8 cellular contexts compared by ENCODE assay signal in the genomic region with DNA sequence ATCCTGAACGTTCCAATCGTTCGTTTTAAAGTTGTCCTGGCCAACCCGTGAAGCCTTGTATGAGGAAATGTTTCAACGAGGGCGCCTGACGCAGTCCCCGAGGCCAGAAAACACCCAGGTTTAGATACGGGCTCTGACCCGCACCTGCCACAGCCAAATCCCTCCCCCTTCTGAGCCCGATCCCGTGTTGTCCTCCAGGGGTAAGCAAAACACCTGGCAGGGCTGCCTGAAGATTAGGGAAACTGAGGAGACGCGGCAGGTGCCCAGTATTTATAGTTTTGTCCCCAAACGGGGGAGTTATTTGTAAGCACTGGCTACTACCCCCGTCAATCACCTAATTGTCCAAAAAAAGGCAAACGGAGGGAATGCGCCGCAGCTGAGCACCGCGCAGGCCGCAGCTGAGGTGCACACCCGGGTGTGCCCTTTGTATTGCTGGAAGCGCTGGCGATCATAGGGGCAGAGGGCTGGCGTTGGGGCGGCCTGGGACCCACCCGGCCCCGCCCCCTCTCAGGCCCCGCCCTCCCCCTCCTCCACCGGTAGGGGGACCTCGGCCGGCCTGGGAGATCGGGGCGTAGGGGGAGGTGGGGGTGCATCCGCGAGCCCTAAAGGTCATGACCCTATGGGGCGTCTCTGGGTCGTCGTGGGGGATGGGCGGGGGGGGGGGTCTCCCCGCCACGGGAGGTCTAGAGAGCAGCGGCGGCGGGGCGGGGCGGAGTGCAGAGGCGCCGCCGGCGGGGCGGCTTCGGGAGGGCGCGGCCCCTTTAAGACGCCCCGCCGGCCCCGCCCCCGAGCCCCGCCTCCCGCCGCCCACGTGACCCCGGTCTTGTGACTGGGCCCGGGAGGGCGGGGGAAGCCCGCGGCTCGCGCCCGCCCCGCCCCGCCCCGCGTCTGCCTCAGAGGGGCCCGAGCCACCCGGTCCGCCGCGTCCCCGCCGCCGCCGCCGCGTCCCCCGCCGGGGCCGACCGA. TPM values are rescaled to one million over a fixed set of nuclear protein-coding genes. Genes with fewer than 3 reads are reported as not detected.
A peak's percentile ranks its signal among the peaks of the same experiment; 100 is the strongest.
DNase-seq lines count a peak whose midpoint lies in the region; ATAC-seq and TF ChIP-seq lines count a peak whose summit lies in the region.

A gene with protein sequence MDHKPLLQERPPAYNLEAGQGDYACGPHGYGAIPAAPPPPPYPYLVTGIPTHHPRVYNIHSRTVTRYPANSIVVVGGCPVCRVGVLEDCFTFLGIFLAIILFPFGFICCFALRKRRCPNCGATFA (plus strand): TSS at position 896 of the 966 bp plus-strand sequence. CDS start 110 bp downstream, outside the sequence.

- peak in 1 of 2 donors; percentile 90 for TF ChIP-seq EP300 in tibial nerve (IDR thresholded peaks at IDR 0.05)

- H3K9me3 Mint-ChIP-seq in activated naive CD8-positive, alpha-beta T cell treated with anti-CD3 and anti-CD28 coated beads, Interleukin-2, amount 10 ng/mL, durations not matched to agents 7 days and 5 days, result no peaks in the 10 kb centered on the region

- peak; percentile 80 for ATAC-seq in activated naive CD8-positive, alpha-beta T cell treated with anti-CD3 and anti-CD28 coated beads, Interleukin-2, amount 10 ng/mL, durations not matched to agents 7 days and 5 days (ENCODE audit: low read depth)
- ATAC-seq in Right ventricle myocardium superior (ENCODE audit: poor library complexity), result peak; percentile 82

- intact Hi-C loops in Right ventricle myocardium superior (cut with DNase I), result no loop called here

- TF ChIP-seq POLR2A in tibial nerve (IDR thresholded peaks at IDR 0.05), result peak; percentile 69 to 74

- peak within 1 kb of the TSS; percentile 88 for H3K4me3 Mint-ChIP-seq in activated naive CD8-positive, alpha-beta T cell treated with anti-CD3 and anti-CD28 coated beads, Interleukin-2, amount 10 ng/mL, durations not matched to agents 7 days and 5 days

- DNase-seq in GM06990 (ENCODE audit: extremely low read depth, insufficient read length) (peak; percentile 91), HEK293T (ENCODE audit: extremely low spot score) (peak; percentile 96), NCI-H1092 (lab: John Stamatoyannopoulos, UW) (peak; percentile 88), Right ventricle myocardium superior (peak; percentile 95), trophoblast cell (peak; percentile 97 to 98), tibial nerve (ENCODE audit: low spot score in 2 of 2) (peak; percentile 89 to 94)
- DNase-seq in activated naive CD8-positive, alpha-beta T cell treated with anti-CD3 and anti-CD28 coated beads, Interleukin-2, amount 10 ng/mL, durations not matched to agents 7 days and 5 days, result peak; percentile 90

- H3K9me2 ChIP-seq in SU-DHL-6 (replicated peaks; ENCODE audit: insufficient read depth, low read length), result no peaks in the 10 kb centered on the region

- POLR2A ChIA-PET in HEK293T (lab: Yijun Ruan, JAX), result interaction anchor here (1.4 kb wide), 1 partner anchor 120 kb away, joined by 3 read pairs; a partner anchor contains a TSS
- POLR2A ChIA-PET in activated naive CD8-positive, alpha-beta T cell treated with anti-CD3 and anti-CD28 coated beads, Interleukin-2, amount 10 ng/mL, durations not matched to agents 7 days and 5 days (lab: Charles Lee), result interaction anchor here (0.9 to 1.1 kb wide), 4 partner anchors 21 to 149 kb away, joined by 3 to 6 read pairs (median 3); no protein-coding TSS in a partner anchor

- peak within 1 kb of the TSS; percentile 76 for H3K27ac Mint-ChIP-seq in activated naive CD8-positive, alpha-beta T cell treated with anti-CD3 and anti-CD28 coated beads, Interleukin-2, amount 10 ng/mL, durations not matched to agents 7 days and 5 days

- H3K18ac ChIP-seq in trophoblast cell (ENCODE audit: low read length), result peak within 1 kb of the TSS; percentile 87

- H3F3A ChIP-seq in SU-DHL-6 (ENCODE audit: insufficient read depth), result no peaks in the 10 kb centered on the region

- H3K9me3 ChIP-seq in SU-DHL-6 (ENCODE audit: insufficient read depth, low read length) (no peaks in the 10 kb centered on the region), trophoblast cell (ENCODE audit: insufficient read depth, low read depth, low read length) (no peaks in the 10 kb centered on the region), tibial nerve (no peaks in the 10 kb centered on the region)

- peak within 1 kb of the TSS; percentile 77 for H4K8ac ChIP-seq in trophoblast cell (ENCODE audit: low read depth, low read length)

- H3K79me2 ChIP-seq in SU-DHL-6 (ENCODE audit: insufficient read depth, low read length), result no peaks in the 10 kb centered on the region
- H3K79me2 ChIP-seq in trophoblast cell (ENCODE audit: control insufficient read depth, insufficient read depth, low read length, poor library complexity), result peaks cover 41% of the 10 kb centered on the region

- H3K4me2 ChIP-seq in SU-DHL-6 (ENCODE audit: low read depth, low read length, poor library complexity, severe bottlenecking) (peak within 1 kb of the TSS; percentile 85), trophoblast cell (ENCODE audit: low read length) (peak within 1 kb of the TSS; percentile 95)

- H3K36me3 ChIP-seq in GM06990 (ENCODE audit: control insufficient read depth, insufficient read depth, low read length) (peaks cover 1% of the 10 kb centered on the region), SU-DHL-6 (ENCODE audit: low read length) (no peaks in the 10 kb centered on the region), trophoblast cell (ENCODE audit: control insufficient read depth in 1 of 2, insufficient read depth in 2 of 2, low read length in 2 of 2) (peaks cover 14 to 15% of the 10 kb centered on the region in 2 experiments), tibial nerve (peaks cover 0 to 7% (median 0%) of the 10 kb centered on the region in 3 donors)

- H4K20me1 ChIP-seq in SU-DHL-6 (ENCODE audit: low read depth, low read length), result no peaks in the 10 kb centered on the region

- H3K23ac ChIP-seq in trophoblast cell (ENCODE audit: low read length), result no peak within 1 kb of the TSS

- CTCF ChIA-PET in HEK293T (lab: Yijun Ruan, JAX), result no interaction called here

- H3K27me3 Mint-ChIP-seq in activated naive CD8-positive, alpha-beta T cell treated with anti-CD3 and anti-CD28 coated beads, Interleukin-2, amount 10 ng/mL, durations not matched to agents 7 days and 5 days, result no peaks in the 10 kb centered on the region

- H4K91ac ChIP-seq in trophoblast cell (ENCODE audit: low read depth, low read length), result peak within 1 kb of the TSS; percentile 59

- H3K4me1 Mint-ChIP-seq in activated naive CD8-positive, alpha-beta T cell treated with anti-CD3 and anti-CD28 coated beads, Interleukin-2, amount 10 ng/mL, durations not matched to agents 7 days and 5 days, result peaks cover 13% of the 10 kb centered on the region

- peak within 1 kb of the TSS; percentile 97 for H2AK5ac ChIP-seq in trophoblast cell (ENCODE audit: low read length)

- H3K79me1 ChIP-seq in trophoblast cell (ENCODE audit: low read length), result peaks cover 38% of the 10 kb centered on the region

- peak within 1 kb of the TSS; percentile 93 for H3K14ac ChIP-seq in trophoblast cell (ENCODE audit: low read length)

- peak within 1 kb of the TSS; percentile 38 for H4K12ac ChIP-seq in trophoblast cell (ENCODE audit: low read depth, low read length)

- H2AFZ ChIP-seq in SU-DHL-6 (ENCODE audit: low read depth, low read length, severe bottlenecking) (peak within 1 kb of the TSS; percentile 88), trophoblast cell (ENCODE audit: insufficient read depth, low read length, poor library complexity) (peak within 1 kb of the TSS; percentile 75)

- H2BK5ac ChIP-seq in trophoblast cell (ENCODE audit: low read depth, low read length, poor library complexity), result peak within 1 kb of the TSS; percentile 89

- WGBS in trophoblast cell (ENCODE audit: extremely low coverage, insufficient coverage, insufficient read length), result no CpG with 5 or more reads among the region's 92 CpGs
- WGBS in tibial nerve, 2 donors, result 0% methylated on average over 23 to 37 of the region's 92 CpGs

- H3K27me3 ChIP-seq in GM06990 (replicated peaks; ENCODE audit: control insufficient read depth, insufficient read depth, low read length) (no peaks in the 10 kb centered on the region), SU-DHL-6 (ENCODE audit: low read length) (no peaks in the 10 kb centered on the region), trophoblast cell (ENCODE audit: insufficient read depth, low read length) (no peaks in the 10 kb centered on the region), tibial nerve (no peaks in the 10 kb centered on the region)

- H3K4me1 ChIP-seq in trophoblast cell (ENCODE audit: control insufficient read depth in 1 of 2, insufficient read depth in 2 of 2, low read length in 2 of 2) (peaks cover 32 to 40% of the 10 kb centered on the region in 2 experiments), tibial nerve (peaks cover 0 to 45% (median 35%) of the 10 kb centered on the region in 4 donors)

- H3K4me3 ChIP-seq in GM06990 (replicated peaks; ENCODE audit: low read depth, low read length) (peak within 1 kb of the TSS; percentile 74), SU-DHL-6 (ENCODE audit: insufficient read depth, low read length, poor library complexity, severe bottlenecking) (peak within 1 kb of the TSS; percentile 72), trophoblast cell (ENCODE audit: low read depth, low read length) (peak within 1 kb of the TSS; percentile 79), tibial nerve (peak within 1 kb of the TSS; percentile 77 to 100 (median 96))

- H3K9ac ChIP-seq in SU-DHL-6 (ENCODE audit: low read length), result peak within 1 kb of the TSS; percentile 70
- H3K9ac ChIP-seq in trophoblast cell (ENCODE audit: low read length), result peak within 1 kb of the TSS; percentile 77

- H3K36me3 Mint-ChIP-seq in activated naive CD8-positive, alpha-beta T cell treated with anti-CD3 and anti-CD28 coated beads, Interleukin-2, amount 10 ng/mL, durations not matched to agents 7 days and 5 days, result no peaks in the 10 kb centered on the region

- H3K27ac ChIP-seq in SU-DHL-6 (ENCODE audit: low read depth, low read length) (no peak within 1 kb of the TSS), trophoblast cell (ENCODE audit: low read depth, low read length) (peak within 1 kb of the TSS; percentile 69), tibial nerve (peak within 1 kb of the TSS; percentile 96 to 99 (median 99))

- H2BK12ac ChIP-seq in trophoblast cell (ENCODE audit: low read length), result no peak within 1 kb of the TSS

- peak within 1 kb of the TSS; percentile 80 for H2BK120ac ChIP-seq in trophoblast cell (ENCODE audit: insufficient read depth, low read length, poor library complexity)

- peak; percentile 28 for TF ChIP-seq CTCF in GM06990 (IDR thresholded peaks at IDR 0.05; ENCODE audit: insufficient read depth, low read length, poor library complexity, severe bottlenecking)
- TF ChIP-seq CTCF in SU-DHL-6 (IDR thresholded peaks at IDR 0.05; ENCODE audit: insufficient read depth, low read length, poor library complexity, severe bottlenecking), result no peak
- TF ChIP-seq CTCF in tibial nerve (IDR thresholded peaks at IDR 0.05), result no peak

- H3K4ac ChIP-seq in trophoblast cell (ENCODE audit: low read depth, low read length), result peak within 1 kb of the TSS; percentile 88

TF ChIP-seq in HEK293T, 16 proteins besides CTCF, POLR2A, EP300 and RAD21 (continues in another document):
- no peak for TF ChIP-seq L3MBTL2 (conservative IDR thresholded peaks at IDR 0.05)

RNA-seq across cellular contexts. Expression of the gene that starts here (rescaled TPM):
- total RNA-seq in activated naive CD8-positive, alpha-beta T cell treated with anti-CD3 and anti-CD28 coated beads, Interleukin-2, amount 10 ng/mL, durations not matched to agents 7 days and 5 days, result 10 to 100 TPM; 53.6 to 55.3 TPM
- total RNA-seq in Right ventricle myocardium superior (222 TPM), tibial nerve (10 to 100 TPM; 33.5 to 69.0 (median 44.3) TPM)
- polyA plus RNA-seq in trophoblast cell (2013), result 402 and 424 TPM in 2 replicates
